Comparison of ENCODE assay signal across 34 cellular contexts in genomic region chr6:119921491-119922010, GRCh38.
"Had no signal": no experiment of that assay in that cellular context is flagged by ENCODE, and none has a peak within 500 bp of the region (broad histone marks: within the 10 kb centered on the region; RNA-seq: fewer than 3 reads in every experiment).

No MANE protein-coding gene starts in this region.

- FAIRE-seq: astrocyte, bronchial epithelial cell had no signal

- H3K36me3 ChIP-seq: adrenal gland, ascending aorta, brain microvascular endothelial cell, breast epithelium, cardiac muscle cell had no signal

- H3K27ac ChIP-seq: adrenal gland, ascending aorta, body of pancreas, brain microvascular endothelial cell, breast epithelium, cardiac muscle cell had no signal

- ATAC-seq: activated naive CD4-positive, alpha-beta T cell treated with anti-CD3 and anti-CD28 coated beads, Interleukin-2, amount 50 U/mL, for 72 hours; activated naive CD8-positive, alpha-beta T cell treated with anti-CD3 and anti-CD28 coated beads, Interleukin-2, amount 50 U/mL, for 24 hours; activated T-cell treated with anti-CD3 and anti-CD28 coated beads, Interleukin-2, amount 50 U/mL, for 4 hours; activated T-cell treated with anti-CD3 and anti-CD28 coated beads, Interleukin-2, amount 50 U/mL, for 72 hours; activated T-helper 17 cell treated with anti-CD3 and anti-CD28 coated beads, Interleukin-2, amount 50 U/mL, for 72 hours; body of pancreas had no signal

- H3K27me3 ChIP-seq: adrenal gland, ascending aorta, body of pancreas, brain microvascular endothelial cell, breast epithelium, cardiac muscle cell had no signal

- H3K4me3 ChIP-seq: adrenal gland, ascending aorta, body of pancreas, breast epithelium, cardiac muscle cell had no signal

- H3K4me1 ChIP-seq: adrenal gland, ascending aorta, body of pancreas, breast epithelium had no signal

- DNase-seq: activated effector memory CD4-positive, alpha-beta T cell treated with anti-CD3 and anti-CD28 coated beads, Interleukin-2, amount 50 U/mL, for 16 hours; activated effector memory CD4-positive, alpha-beta T cell treated with Interleukin-2 at 50 U/mL for 16 hours; activated gamma-delta T cell; activated gamma-delta T cell treated with Interleukin-2 at 50 U/mL for 16 hours; activated naive CD4-positive, alpha-beta T cell; activated naive CD4-positive, alpha-beta T cell treated with anti-CD3 and anti-CD28 coated beads for 36 hours; activated naive CD4-positive, alpha-beta T cell treated with anti-CD3 and anti-CD28 coated beads, Interleukin-2, amount 10 ng/mL, durations not matched to agents 7 days and 5 days; activated naive CD4-positive, alpha-beta T cell treated with anti-CD3 and anti-CD28 coated beads, Interleukin-2, amount 50 U/mL, for 16 hours; activated naive CD4-positive, alpha-beta T cell treated with Interleukin-2 at 50 U/mL for 16 hours; activated naive CD8-positive, alpha-beta T cell treated with anti-CD3 and anti-CD28 coated beads for 36 hours; activated naive CD8-positive, alpha-beta T cell treated with anti-CD3 and anti-CD28 coated beads, Interleukin-2, amount 10 ng/mL, durations not matched to agents 7 days and 5 days; activated naive CD8-positive, alpha-beta T cell treated with anti-CD3 and anti-CD28 coated beads, Interleukin-2, amount 50 U/mL, for 24 hours; activated T-cell treated with anti-CD3 and anti-CD28 coated beads, Interleukin-2, amount 50 U/mL, for 1 hour; activated T-cell treated with anti-CD3 and anti-CD28 coated beads, Interleukin-2, amount 50 U/mL, for 24 hours; activated T-cell treated with anti-CD3 and anti-CD28 coated beads, Interleukin-2, amount 50 U/mL, for 4 hours; activated T-cell treated with anti-CD3 and anti-CD28 coated beads, Interleukin-2, amount 50 U/mL, for 48 hours; activated T-cell treated with anti-CD3 and anti-CD28 coated beads, Interleukin-2, amount 50 U/mL, for 72 hours; adrenal gland; amniotic stem cell; amygdala; anterior cingulate cortex; aorta; body of pancreas; brain microvascular endothelial cell; caudate nucleus; central memory CD4-positive, alpha-beta T cell; cerebellar nuclear complex had no signal
